Comparison of ENCODE assay signal across 8 cellular contexts in genomic region chr5:75037106-75037505, GRCh38. TPM values are rescaled to one million over a fixed set of nuclear protein-coding genes. Genes with fewer than 3 reads are reported as not detected.
DNase-seq lines count a peak whose midpoint lies in the region; ATAC-seq and TF ChIP-seq lines count a peak whose summit lies in the region.

No MANE protein-coding gene starts in this region.

- H3K14ac ChIP-seq in H9 (ENCODE audit: insufficient read depth, low read length): no peak overlapping the region

- H2AFZ ChIP-seq in H9 (ENCODE audit: low read length): no peak overlapping the region

- no peak overlapping the region for H2BK5ac ChIP-seq in H9 (ENCODE audit: insufficient read length, low read length)

- no peak overlapping the region for H3K27ac ChIP-seq in H9 (ENCODE audit: insufficient read length, low read depth, low read length)
- H3K27ac ChIP-seq in lower lobe of right lung: no peak overlapping the region
- no peak overlapping the region for H3K27ac ChIP-seq in ascending aorta

- H2BK12ac ChIP-seq in H9 (ENCODE audit: insufficient read length, low read depth, low read length): no peak overlapping the region

- H3K56ac ChIP-seq in H9 (ENCODE audit: insufficient read length, low read depth, low read length): no peak overlapping the region

- no CpG with 5 or more reads among the region's 4 CpGs for WGBS in H9 (ENCODE audit: extremely low coverage, insufficient read length, low lambda C conversion rate)

- H3K4me3 Mint-ChIP-seq in H9: no peak overlapping the region
- H3K4me3 Mint-ChIP-seq in activated naive CD8-positive, alpha-beta T cell treated with anti-CD3 and anti-CD28 coated beads, Interleukin-2, amount 50 U/mL, for 24 hours: no peak overlapping the region
- no peak overlapping the region for H3K4me3 Mint-ChIP-seq in T-helper 17 cell

- H3K36me3 ChIP-seq in lower lobe of right lung (no peaks in the 10 kb centered on the region), ascending aorta (no peaks in the 10 kb centered on the region)

- H3K27me3 Mint-ChIP-seq in H9 (ENCODE audit: low read depth): no peaks in the 10 kb centered on the region; the same call in 1 of the 2 replicates
- H3K27me3 Mint-ChIP-seq in activated naive CD8-positive, alpha-beta T cell treated with anti-CD3 and anti-CD28 coated beads, Interleukin-2, amount 50 U/mL, for 24 hours: no peaks in the 10 kb centered on the region
- H3K27me3 Mint-ChIP-seq in T-helper 17 cell: no peaks in the 10 kb centered on the region

- no peak overlapping the region for H2BK120ac ChIP-seq in H9 (ENCODE audit: low read depth, low read length, poor library complexity, severe bottlenecking)

- H3K4me1 ChIP-seq in H9 (ENCODE audit: insufficient read depth, low read length): peaks cover 3% of the 10 kb centered on the region; the same call in 1 of the 2 replicates
- peaks cover 6% of the 10 kb centered on the region for H3K4me1 ChIP-seq in lower lobe of right lung
- H3K4me1 ChIP-seq in ascending aorta: no peaks in the 10 kb centered on the region

- intact Hi-C loops in lower lobe of right lung (cut with DNase I) (no loop called here), ascending aorta (cut with DNase I) (no loop called here)

- DNase-seq in ACHN (peak; percentile 65), H9 (peak; percentile 41), lower lobe of right lung (no peak), ascending aorta (ENCODE audit: low spot score in 2 of 2) (no peak), T-helper 17 cell (no peak), G401 (ENCODE audit: low spot score) (no peak)
- DNase-seq in activated naive CD8-positive, alpha-beta T cell treated with anti-CD3 and anti-CD28 coated beads, Interleukin-2, amount 50 U/mL, for 24 hours: peak; percentile 33

- no peak overlapping the region for H3K9ac ChIP-seq in H9 (ENCODE audit: extremely low read depth, insufficient read length, low read length)

- H4K91ac ChIP-seq in H9 (ENCODE audit: insufficient read length, low read depth, low read length): no peak overlapping the region

- peak; percentile 92 for ATAC-seq in activated naive CD8-positive, alpha-beta T cell treated with anti-CD3 and anti-CD28 coated beads, Interleukin-2, amount 50 U/mL, for 24 hours
- ATAC-seq in lower lobe of right lung (peak; percentile 81 to 88), HG03139 (IDR thresholded peaks at IDR 0.05; ENCODE audit: unreplicated experiment) (no peak), T-helper 17 cell (no peak)

- no peaks in the 10 kb centered on the region for H4K20me1 ChIP-seq in H9 (ENCODE audit: control insufficient read depth, insufficient read depth, insufficient read length)

- no peak overlapping the region for H3K18ac ChIP-seq in H9 (ENCODE audit: insufficient read length, low read depth, low read length)

- H3K4ac ChIP-seq in H9 (ENCODE audit: low read depth, low read length): no peak overlapping the region

- H3K4me1 Mint-ChIP-seq in H9 (peaks cover 3 to 13% of the 10 kb centered on the region in 2 experiments; a peak in 3 of 4 replicates), T-helper 17 cell (peaks cover 9% of the 10 kb centered on the region)
- H3K4me1 Mint-ChIP-seq in activated naive CD8-positive, alpha-beta T cell treated with anti-CD3 and anti-CD28 coated beads, Interleukin-2, amount 50 U/mL, for 24 hours: peaks cover 54% of the 10 kb centered on the region

- H2BK20ac ChIP-seq in H9 (ENCODE audit: low read depth, low read length, poor library complexity, severe bottlenecking): no peak overlapping the region

- H4K5ac ChIP-seq in H9 (ENCODE audit: insufficient read length, low read depth, low read length): no peak overlapping the region

- H3K27ac Mint-ChIP-seq in H9 (peak overlapping the region in 1 of 3 experiments; percentile 25; a peak in 2 of 7 replicates), T-helper 17 cell (no peak overlapping the region)
- H3K27ac Mint-ChIP-seq in activated naive CD8-positive, alpha-beta T cell treated with anti-CD3 and anti-CD28 coated beads, Interleukin-2, amount 50 U/mL, for 24 hours: peak overlapping the region; percentile 55

- H3K4me3 ChIP-seq in lower lobe of right lung (no peak overlapping the region), ascending aorta (no peak overlapping the region)

- H3T11ph ChIP-seq in H9 (ENCODE audit: low read length): no peak overlapping the region

- no peaks in the 10 kb centered on the region for H3K79me1 ChIP-seq in H9 (ENCODE audit: insufficient read depth, low read depth, low read length, poor library complexity, severe bottlenecking)

- no peaks in the 10 kb centered on the region for H3K9me3 Mint-ChIP-seq in H9
- no peaks in the 10 kb centered on the region for H3K9me3 Mint-ChIP-seq in activated naive CD8-positive, alpha-beta T cell treated with anti-CD3 and anti-CD28 coated beads, Interleukin-2, amount 50 U/mL, for 24 hours

- H3K36me3 Mint-ChIP-seq in H9 (ENCODE audit: insufficient read depth in 1 of 3, low read depth in 3 of 3): no peaks in the 10 kb centered on the region
- H3K36me3 Mint-ChIP-seq in activated naive CD8-positive, alpha-beta T cell treated with anti-CD3 and anti-CD28 coated beads, Interleukin-2, amount 50 U/mL, for 24 hours (ENCODE audit: low read depth): no peaks in the 10 kb centered on the region
- no peaks in the 10 kb centered on the region for H3K36me3 Mint-ChIP-seq in T-helper 17 cell (ENCODE audit: low read depth)

- H3K27me3 ChIP-seq in H9 (ENCODE audit: insufficient read depth, low read length) (no peaks in the 10 kb centered on the region), lower lobe of right lung (ENCODE audit: low read depth) (no peaks in the 10 kb centered on the region), ascending aorta (no peaks in the 10 kb centered on the region)

- no peaks in the 10 kb centered on the region for H3K23me2 ChIP-seq in H9 (ENCODE audit: insufficient read length, low read depth, low read length, poor library complexity, severe bottlenecking)

- H2AK5ac ChIP-seq in H9 (ENCODE audit: insufficient read length, low read length): no peak overlapping the region

- no peak overlapping the region for H3K4me2 ChIP-seq in H9 (ENCODE audit: insufficient read depth, insufficient read length, low read length)

- no peak overlapping the region for H4K8ac ChIP-seq in H9 (replicated peaks; ENCODE audit: insufficient read length, low read depth, low read length)

- in situ Hi-C loops in ACHN (cut with HindIII; ENCODE audit: low pct_ligation_motif_present, low pct_unique_long_range_greater_than_20kb, low sequenced_read_pairs): no loop called here
- in situ Hi-C loops in G401 (cut with HindIII; ENCODE audit: low sequenced_read_pairs): no loop called here

- no peaks in the 10 kb centered on the region for H3K9me3 ChIP-seq in H9 (ENCODE audit: control insufficient read depth, low read depth, low read length)
- no peaks in the 10 kb centered on the region for H3K9me3 ChIP-seq in lower lobe of right lung
- H3K9me3 ChIP-seq in ascending aorta: no peaks in the 10 kb centered on the region
- H3K9me3 ChIP-seq in T-helper 17 cell (ENCODE audit: control insufficient read depth, low read length, poor library complexity, severe bottlenecking): no peaks in the 10 kb centered on the region

- H2BK15ac ChIP-seq in H9 (ENCODE audit: low read depth, low read length): no peak overlapping the region

- TF ChIP-seq CTCF in H9 (conservative IDR thresholded peaks at IDR 0.05) (no peak), lower lobe of right lung (IDR thresholded peaks at IDR 0.05) (no peak), ascending aorta (IDR thresholded peaks at IDR 0.05) (no peak)

- no peak overlapping the region for H3K23ac ChIP-seq in H9 (ENCODE audit: insufficient read length, low read depth, low read length)

- H3K79me2 ChIP-seq in H9 (ENCODE audit: insufficient read depth, low read length): peaks cover 3% of the 10 kb centered on the region; the same call in 1 of the 2 replicates

RNA-seq across cellular contexts. Expression of gene GCNT4, which starts 15.3 kb away (rescaled TPM):
- total RNA-seq in H9 (2021): 0.63 and 0.66 TPM in 2 replicates
- 1.9 TPM for total RNA-seq in lower lobe of right lung
- 0.43 TPM for total RNA-seq in ascending aorta
- 1 to 10 TPM; 4.9 to 5.3 TPM for total RNA-seq in T-helper 17 cell
- 63.2 and 92.1 TPM in 2 replicates for total RNA-seq in G401 (2014; rRNA removed; shearing (Covaris generic))

Comparison
In these comparisons a context has a peak if more than half of its experiments do, and no peak if none do; other contexts are left out.
1. DNase-seq: peak in ACHN (single experiment), H9 (single experiment) and activated naive CD8-positive, alpha-beta T cell treated with anti-CD3 and anti-CD28 coated beads, Interleukin-2, amount 50 U/mL, for 24 hours (single experiment); none in lower lobe of right lung (single experiment), ascending aorta (0 of 2), T-helper 17 cell (0 of 3) and G401 (single experiment).
2. ATAC-seq: peak in activated naive CD8-positive, alpha-beta T cell treated with anti-CD3 and anti-CD28 coated beads, Interleukin-2, amount 50 U/mL, for 24 hours (single experiment) and lower lobe of right lung (2 of 2); none in HG03139 (single experiment) and T-helper 17 cell (single experiment).
3. RNA of gene GCNT4, which starts 15.3 kb away (total RNA-seq): 63.2 to 92.1 TPM in G401; 4.9 to 5.3 TPM in T-helper 17 cell, 1.9 TPM in lower lobe of right lung (single experiment), 0.63 to 0.66 TPM in H9 and 0.43 TPM in ascending aorta (single experiment); every median in the first group is over 10 times any median in the second.